ENCODE assay signal across 2 cellular contexts in genomic region chr7:151738925-151739324, GRCh38.
TF ChIP-seq lines count a peak whose summit lies in the region.

No MANE protein-coding gene starts in this region.

TF ChIP-seq in IMR-90, 13 proteins besides CTCF, POLR2A, EP300 and RAD21:
- no peak for TF ChIP-seq CHD1 (IDR thresholded peaks at IDR 0.05; ENCODE audit: low read depth, low read length)
- no peak for TF ChIP-seq MAZ (IDR thresholded peaks at IDR 0.05; ENCODE audit: borderline replicate concordance, low read depth, low read length)
- TF ChIP-seq NFE2L2 (IDR thresholded peaks at IDR 0.05; ENCODE audit: low read depth, low read length), result no peak
- TF ChIP-seq SMC3 (IDR thresholded peaks at IDR 0.05; ENCODE audit: low read depth, low read length), result no peak
- no peak for TF ChIP-seq MAFK (IDR thresholded peaks at IDR 0.05; ENCODE audit: low read depth, low read length)
- TF ChIP-seq ELK1 (IDR thresholded peaks at IDR 0.05; ENCODE audit: borderline replicate concordance, low read depth, low read length), result no peak

TF ChIP-seq in H1, 55 proteins besides CTCF, POLR2A, EP300 and RAD21:
- no peak for TF ChIP-seq MAFK (IDR thresholded peaks at IDR 0.05; ENCODE audit: low read depth, low read length)
- no peak for TF ChIP-seq PHF8 (conservative IDR thresholded peaks at IDR 0.05; ENCODE audit: low read depth, low read length)
- TF ChIP-seq CHD1 (IDR thresholded peaks at IDR 0.05; ENCODE audit: low read depth, low read length), result no peak
- TF ChIP-seq CBX5 (IDR thresholded peaks at IDR 0.05; ENCODE audit: low read depth, low read length), result no peak
- TF ChIP-seq EGR1 (IDR thresholded peaks at IDR 0.05; ENCODE audit: borderline replicate concordance, low read depth, low read length), result no peak
- no peak for TF ChIP-seq CHD2 (IDR thresholded peaks at IDR 0.05; ENCODE audit: low read length)
- TF ChIP-seq BRCA1 (IDR thresholded peaks at IDR 0.05; ENCODE audit: low read depth, low read length), result no peak
- TF ChIP-seq HDAC6 (IDR thresholded peaks at IDR 0.05; ENCODE audit: low read depth, low read length), result no peak
- TF ChIP-seq SIRT6 (IDR thresholded peaks at IDR 0.05; ENCODE audit: low read length), result no peak
- no peak for TF ChIP-seq CHD7 (IDR thresholded peaks at IDR 0.05; ENCODE audit: insufficient replicate concordance, low read length)
- no peak for TF ChIP-seq ATF2 (IDR thresholded peaks at IDR 0.05; ENCODE audit: low read length)
- no peak for TF ChIP-seq KDM4A (IDR thresholded peaks at IDR 0.05; ENCODE audit: low read depth, low read length, severe bottlenecking)
- no peak for TF ChIP-seq CBX8 (IDR thresholded peaks at IDR 0.05; ENCODE audit: borderline replicate concordance, low read depth, low read length)
- TF ChIP-seq CREB1 (IDR thresholded peaks at IDR 0.05), result no peak
- no peak for TF ChIP-seq ATF3 (IDR thresholded peaks at IDR 0.05; ENCODE audit: insufficient read depth, low read depth, low read length)
- TF ChIP-seq RFX5 (IDR thresholded peaks at IDR 0.05; ENCODE audit: borderline replicate concordance, low read depth, low read length), result no peak
- no peak for TF ChIP-seq SP2 (IDR thresholded peaks at IDR 0.05; ENCODE audit: low read length)
- TF ChIP-seq JUN (IDR thresholded peaks at IDR 0.05; ENCODE audit: low read depth, low read length), result no peak
- TF ChIP-seq SAP30 (IDR thresholded peaks at IDR 0.05; ENCODE audit: insufficient read depth, insufficient replicate concordance, low read length), result no peak
